In genomic region chr11:69201048-69201365, GRCh38 we compare ENCODE assay signal across 1 cellular context.
TF ChIP-seq lines count a peak whose summit lies in the region.

No MANE protein-coding gene starts in this region.

TF ChIP-seq in WTC11, 78 proteins besides CTCF, POLR2A, EP300 and RAD21 (continued from another document):
- TF ChIP-seq ZNF281 (CRISPR knock-in tag; IDR thresholded peaks at IDR 0.05) = no peak
- TF ChIP-seq IRF1 (CRISPR knock-in tag; IDR thresholded peaks at IDR 0.05) = no peak
- TF ChIP-seq CREB1 (CRISPR knock-in tag; IDR thresholded peaks at IDR 0.05) = no peak
- no peak for TF ChIP-seq HMGA2 (CRISPR knock-in tag; IDR thresholded peaks at IDR 0.05)
- no peak for TF ChIP-seq NFE2L1 (CRISPR knock-in tag; IDR thresholded peaks at IDR 0.05)
- TF ChIP-seq ZNF219 (CRISPR knock-in tag; IDR thresholded peaks at IDR 0.05; ENCODE audit: borderline replicate concordance) = no peak
- no peak for TF ChIP-seq AFF4 (CRISPR knock-in tag; IDR thresholded peaks at IDR 0.05; ENCODE audit: borderline replicate concordance)
- TF ChIP-seq TP53 (CRISPR knock-in tag; IDR thresholded peaks at IDR 0.05) = no peak
